In genomic region chr9:137253717-137254623, GRCh38 we compare ENCODE assay signal across 8 cellular contexts. TPM values are rescaled to one million over a fixed set of nuclear protein-coding genes. Genes with fewer than 3 reads are reported as not detected.
DNase-seq lines count a peak whose midpoint lies in the region; ATAC-seq and TF ChIP-seq lines count a peak whose summit lies in the region.

No MANE protein-coding gene starts in this region.

- peaks cover 5% of the 10 kb centered on the region; the same call in 1 of the 2 replicates for H4K20me1 ChIP-seq in OCI-LY7 (ENCODE audit: insufficient read depth, low read length)

- H3K27me3 ChIP-seq in CD4-positive, alpha-beta memory T cell (ENCODE audit: insufficient read depth, low read length), result no peaks in the 10 kb centered on the region

- no peaks in the 10 kb centered on the region for H3K9me3 ChIP-seq in CD4-positive, alpha-beta memory T cell (ENCODE audit: control insufficient read depth in 1 of 2, low read length in 2 of 2)
- H3K9me3 ChIP-seq in OCI-LY7 (ENCODE audit: low read length), result no peaks in the 10 kb centered on the region

- no peak overlapping the region; the same call in 1 of the 2 replicates for H2AFZ ChIP-seq in OCI-LY7 (ENCODE audit: low read length)

- peaks cover 5% of the 10 kb centered on the region for H3K36me3 ChIP-seq in CD4-positive, alpha-beta memory T cell (ENCODE audit: insufficient read depth, low read length)
- peaks cover 32% of the 10 kb centered on the region for H3K36me3 ChIP-seq in OCI-LY7 (ENCODE audit: insufficient read depth, low read length)

- peak overlapping the region; percentile 56 for H3K27ac ChIP-seq in CD4-positive, alpha-beta memory T cell (ENCODE audit: low read depth, low read length)
- peak overlapping the region; percentile 58 for H3K27ac ChIP-seq in OCI-LY7 (ENCODE audit: low read depth, low read length, poor library complexity, severe bottlenecking)

- peak in 1 of 5 donors; percentile 40 for DNase-seq in CD4-positive, alpha-beta memory T cell
- DNase-seq in OCI-LY7 (ENCODE audit: low spot score) (no peak), endothelial cell (ENCODE audit: low spot score) (no peak), osteocyte (ENCODE audit: extremely low spot score, unreplicated experiment) (no peak), NCI-H524 treated with DMSO at 0.1 percent for 48 hours (lab: John Stamatoyannopoulos, UW) (no peak), posterior vena cava (ENCODE audit: low spot score) (no peak)
- no peak for DNase-seq in activated CD4-positive, alpha-beta T cell treated with anti-CD3 and anti-CD28 coated beads for 1 hour

- BruUV-seq in OCI-LY7 (replicated peaks; lab: Mats Ljungman, UMichigan), result no TSS peak

- no peaks in the 10 kb centered on the region for H3K27me3 Mint-ChIP-seq in CD4-positive, alpha-beta memory T cell
- H3K27me3 Mint-ChIP-seq in endothelial cell (ENCODE audit: unreplicated experiment) (peaks cover 6% of the 10 kb centered on the region), osteocyte (ENCODE audit: unreplicated experiment) (no peaks in the 10 kb centered on the region)

- peak overlapping the region; percentile 81 to 89 (median 85) for H3K4me3 Mint-ChIP-seq in CD4-positive, alpha-beta memory T cell
- H3K4me3 Mint-ChIP-seq in endothelial cell (ENCODE audit: unreplicated experiment) (peak overlapping the region; percentile 92), osteocyte (ENCODE audit: unreplicated experiment) (peak overlapping the region; percentile 87)

- POLR2A ChIA-PET in CD4-positive, alpha-beta memory T cell (lab: Charles Lee; ENCODE audit: partially characterized antibody), result interaction anchor here (0.9 to 10.6 kb wide), 11 partner anchors 13 to 167 kb away, joined by 3 to 260 read pairs (median 5); partner anchors contain the start of genes ANAPC2, MAN1B1, RNF208 and SSNA1
- POLR2A ChIA-PET in OCI-LY7 (lab: Charles Lee), result interaction anchor here (0.7 to 4.4 kb wide), 9 partner anchors 12 to 124 kb away, joined by 3 to 26 read pairs (median 4); partner anchors contain the start of gene TUBB4B

- H3K9me3 Mint-ChIP-seq in CD4-positive, alpha-beta memory T cell, result peaks cover 0 to 3% (median 0%) of the 10 kb centered on the region in 8 donors
- H3K9me3 Mint-ChIP-seq in endothelial cell (ENCODE audit: unreplicated experiment), result no peaks in the 10 kb centered on the region
- no peaks in the 10 kb centered on the region for H3K9me3 Mint-ChIP-seq in osteocyte (ENCODE audit: unreplicated experiment)

- peak overlapping the region; percentile 94 for H3K4me2 ChIP-seq in OCI-LY7 (ENCODE audit: low read length)

- peak overlapping the region in 5 of 7 donors; percentile 50 to 79 (median 74) for H3K27ac Mint-ChIP-seq in CD4-positive, alpha-beta memory T cell
- H3K27ac Mint-ChIP-seq in endothelial cell (ENCODE audit: unreplicated experiment), result peak overlapping the region; percentile 67
- H3K27ac Mint-ChIP-seq in osteocyte (ENCODE audit: unreplicated experiment), result peak overlapping the region; percentile 79

- peaks cover 0 to 3% of the 10 kb centered on the region in 2 donors for H3K36me3 Mint-ChIP-seq in CD4-positive, alpha-beta memory T cell
- H3K36me3 Mint-ChIP-seq in endothelial cell (ENCODE audit: low read depth, unreplicated experiment), result no peaks in the 10 kb centered on the region
- H3K36me3 Mint-ChIP-seq in osteocyte (ENCODE audit: unreplicated experiment), result no peaks in the 10 kb centered on the region

- ATAC-seq in GM21576 (IDR thresholded peaks at IDR 0.05; ENCODE audit: unreplicated experiment), result no peak

- TF ChIP-seq CTCF in OCI-LY7 (conservative IDR thresholded peaks at IDR 0.05; ENCODE audit: low read length), result no peak
- no peak for TF ChIP-seq CTCF in endothelial cell (IDR thresholded peaks at IDR 0.05; ENCODE audit: unreplicated experiment)
- no peak for TF ChIP-seq CTCF in osteocyte (IDR thresholded peaks at IDR 0.05)

- H3K4me1 Mint-ChIP-seq in CD4-positive, alpha-beta memory T cell, result peaks cover 2 to 24% (median 10%) of the 10 kb centered on the region in 4 donors
- H3K4me1 Mint-ChIP-seq in endothelial cell (ENCODE audit: unreplicated experiment), result peaks cover 13% of the 10 kb centered on the region
- H3K4me1 Mint-ChIP-seq in osteocyte (ENCODE audit: unreplicated experiment), result peaks cover 15% of the 10 kb centered on the region

- H3K4me3 ChIP-seq in CD4-positive, alpha-beta memory T cell (ENCODE audit: low read length in 2 of 2), result peak overlapping the region in 1 of 2 donors; percentile 81
- peak overlapping the region; percentile 98 for H3K4me3 ChIP-seq in OCI-LY7 (ENCODE audit: low read depth, low read length, poor library complexity, severe bottlenecking)

- CTCF ChIA-PET in CD4-positive, alpha-beta memory T cell (lab: Charles Lee; ENCODE audit: partially characterized antibody), result interaction anchor here (0.9 to 2.0 kb wide), 7 partner anchors 11 to 158 kb away, joined by 3 to 10 read pairs (median 3); partner anchors contain the start of gene TUBB4B
- CTCF ChIA-PET in OCI-LY7 (lab: Charles Lee; ENCODE audit: unreplicated experiment), result interaction anchor here (0.6 kb wide), 1 partner anchor 190 kb away, joined by 3 read pairs; no protein-coding TSS in a partner anchor

- H3K4me1 ChIP-seq in CD4-positive, alpha-beta memory T cell (ENCODE audit: insufficient read depth, low read length), result peaks cover 25% of the 10 kb centered on the region
- H3K4me1 ChIP-seq in OCI-LY7 (ENCODE audit: insufficient read depth, low read length, poor library complexity, severe bottlenecking), result peaks cover 53% of the 10 kb centered on the region

- intact Hi-C loops in CD4-positive, alpha-beta memory T cell (cut with micrococcal nuclease), result no loop called here
- intact Hi-C loops in OCI-LY7 (cut with micrococcal nuclease; ENCODE audit: unreplicated experiment), result no loop called here
- intact Hi-C loops in posterior vena cava (cut with DNase I), result no loop called here

- H3K9me2 ChIP-seq in OCI-LY7 (ENCODE audit: insufficient read depth, low read length), result no peaks in the 10 kb centered on the region

- peaks cover 23% of the 10 kb centered on the region for H3K79me2 ChIP-seq in OCI-LY7 (ENCODE audit: insufficient read depth, low read depth, low read length)

RNA-seq across cellular contexts. Expression of gene NELFB, which starts 1.2 kb away (rescaled TPM):
- 10 to 100 TPM; 44.3 to 44.9 TPM for total RNA-seq in CD4-positive, alpha-beta memory T cell
- 10 to 100 TPM; 28.3 to 28.7 TPM for polyA plus RNA-seq in CD4-positive, alpha-beta memory T cell
- 59.5 and 62.6 TPM in 2 replicates for total RNA-seq in OCI-LY7 (2014; rRNA removed; shearing (Covaris generic))
- 74.8 and 76.1 TPM in 2 replicates for total RNA-seq in OCI-LY7 (2022)
- 65.6 TPM for total RNA-seq in endothelial cell (ENCODE audit: unreplicated experiment)
- 54.1 and 57.6 TPM in 2 replicates for total RNA-seq in osteocyte
- total RNA-seq in posterior vena cava, result 10 to 100 TPM; 33.3 to 36.7 TPM

RNA-seq across cellular contexts. Expression of gene STPG3, which starts 2.9 kb away (rescaled TPM):
- total RNA-seq in CD4-positive, alpha-beta memory T cell, result not detected
- polyA plus RNA-seq in CD4-positive, alpha-beta memory T cell, result not detected
- total RNA-seq in OCI-LY7 (2014; rRNA removed; shearing (Covaris generic)), result 0.73 TPM in 1 of 2 replicates, not detected in the other
- total RNA-seq in OCI-LY7 (2022) (1.7 and 2.7 TPM in 2 replicates), endothelial cell (ENCODE audit: unreplicated experiment) (not detected), osteocyte (0.50 and 0.78 TPM in 2 replicates), posterior vena cava (not detected)

RNA-seq across cellular contexts. Expression of gene TUBB4B, which starts 12.9 kb away (rescaled TPM):
- 100 to 1,000 TPM in 1 of 2 experiments, 10 to 100 TPM in 1; 99.8 to 103 TPM for total RNA-seq in CD4-positive, alpha-beta memory T cell
- 10 to 100 TPM; 53.1 to 64.1 TPM for polyA plus RNA-seq in CD4-positive, alpha-beta memory T cell
- total RNA-seq in OCI-LY7 (2014; rRNA removed; shearing (Covaris generic)), result 376 and 417 TPM in 2 replicates
- 402 and 443 TPM in 2 replicates for total RNA-seq in OCI-LY7 (2022)
- total RNA-seq in endothelial cell (ENCODE audit: unreplicated experiment), result 134 TPM
- total RNA-seq in osteocyte, result 132 and 136 TPM in 2 replicates
- total RNA-seq in posterior vena cava, result 100 to 1,000 TPM; 178 to 185 TPM

RNA-seq across cellular contexts. Expression of gene SLC34A3, which starts 23.3 kb away (rescaled TPM):
- not detected for total RNA-seq in CD4-positive, alpha-beta memory T cell
- not detected for polyA plus RNA-seq in CD4-positive, alpha-beta memory T cell
- total RNA-seq in OCI-LY7 (2014; rRNA removed; shearing (Covaris generic)), result 0.15 TPM in 1 of 2 replicates, not detected in the other
- total RNA-seq in OCI-LY7 (2022) (not detected in 2 replicates), endothelial cell (ENCODE audit: unreplicated experiment) (not detected), osteocyte (not detected in 2 replicates), posterior vena cava (not detected)

RNA-seq across cellular contexts. Expression of gene TOR4A, which starts 23.6 kb away (rescaled TPM):
- total RNA-seq in CD4-positive, alpha-beta memory T cell, result 1 to 10 TPM; 2.1 TPM
- polyA plus RNA-seq in CD4-positive, alpha-beta memory T cell, result under 1 TPM; 0.46 to 0.78 TPM
- total RNA-seq in OCI-LY7 (2014; rRNA removed; shearing (Covaris generic)), result 11.6 and 11.7 TPM in 2 replicates
- total RNA-seq in OCI-LY7 (2022) (19.7 and 22.3 TPM in 2 replicates), endothelial cell (ENCODE audit: unreplicated experiment) (37.7 TPM), osteocyte (1.2 and 1.9 TPM in 2 replicates), posterior vena cava (1 to 10 TPM; 5.3 to 7.0 TPM)
